ENCODE assay signal across 1 cellular context in the genomic region with DNA sequence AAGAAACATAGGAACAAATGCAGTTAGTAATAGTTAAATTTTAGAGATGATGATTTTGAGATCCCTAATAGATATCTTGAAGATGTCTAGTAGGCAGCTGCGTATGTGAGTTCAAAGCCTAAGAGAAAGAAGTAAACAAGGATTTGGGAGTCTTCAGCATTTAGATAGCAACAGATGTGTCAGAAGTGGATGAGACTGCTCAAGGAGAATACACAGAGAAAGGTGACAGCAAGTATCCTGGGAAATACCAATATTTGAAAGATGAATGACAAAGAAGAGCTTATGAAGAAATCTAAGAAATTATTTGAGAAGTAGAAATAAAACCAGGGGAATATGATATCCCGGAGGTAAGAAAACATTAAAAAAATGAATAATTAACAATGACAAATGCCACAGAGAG.
TF ChIP-seq lines count a peak whose summit lies in the region.

No MANE protein-coding gene starts in this region.

TF ChIP-seq in HCT116, 20 proteins besides CTCF, POLR2A, EP300 and RAD21 (continued from another document):
- TF ChIP-seq FOSL1 (IDR thresholded peaks at IDR 0.05; ENCODE audit: low read depth) (no peak), ZFX (IDR thresholded peaks at IDR 0.05) (no peak), ATF3 (IDR thresholded peaks at IDR 0.05) (no peak), JUND (IDR thresholded peaks at IDR 0.05) (no peak), POLR2AphosphoS5 (IDR thresholded peaks at IDR 0.05; ENCODE audit: low read depth, low read length) (no peak)
- TF ChIP-seq, protein P1, sequence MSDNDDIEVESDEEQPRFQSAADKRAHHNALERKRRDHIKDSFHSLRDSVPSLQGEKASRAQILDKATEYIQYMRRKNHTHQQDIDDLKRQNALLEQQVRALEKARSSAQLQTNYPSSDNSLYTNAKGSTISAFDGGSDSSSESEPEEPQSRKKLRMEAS (IDR thresholded peaks at IDR 0.05) = no peak
- TF ChIP-seq, protein P2, sequence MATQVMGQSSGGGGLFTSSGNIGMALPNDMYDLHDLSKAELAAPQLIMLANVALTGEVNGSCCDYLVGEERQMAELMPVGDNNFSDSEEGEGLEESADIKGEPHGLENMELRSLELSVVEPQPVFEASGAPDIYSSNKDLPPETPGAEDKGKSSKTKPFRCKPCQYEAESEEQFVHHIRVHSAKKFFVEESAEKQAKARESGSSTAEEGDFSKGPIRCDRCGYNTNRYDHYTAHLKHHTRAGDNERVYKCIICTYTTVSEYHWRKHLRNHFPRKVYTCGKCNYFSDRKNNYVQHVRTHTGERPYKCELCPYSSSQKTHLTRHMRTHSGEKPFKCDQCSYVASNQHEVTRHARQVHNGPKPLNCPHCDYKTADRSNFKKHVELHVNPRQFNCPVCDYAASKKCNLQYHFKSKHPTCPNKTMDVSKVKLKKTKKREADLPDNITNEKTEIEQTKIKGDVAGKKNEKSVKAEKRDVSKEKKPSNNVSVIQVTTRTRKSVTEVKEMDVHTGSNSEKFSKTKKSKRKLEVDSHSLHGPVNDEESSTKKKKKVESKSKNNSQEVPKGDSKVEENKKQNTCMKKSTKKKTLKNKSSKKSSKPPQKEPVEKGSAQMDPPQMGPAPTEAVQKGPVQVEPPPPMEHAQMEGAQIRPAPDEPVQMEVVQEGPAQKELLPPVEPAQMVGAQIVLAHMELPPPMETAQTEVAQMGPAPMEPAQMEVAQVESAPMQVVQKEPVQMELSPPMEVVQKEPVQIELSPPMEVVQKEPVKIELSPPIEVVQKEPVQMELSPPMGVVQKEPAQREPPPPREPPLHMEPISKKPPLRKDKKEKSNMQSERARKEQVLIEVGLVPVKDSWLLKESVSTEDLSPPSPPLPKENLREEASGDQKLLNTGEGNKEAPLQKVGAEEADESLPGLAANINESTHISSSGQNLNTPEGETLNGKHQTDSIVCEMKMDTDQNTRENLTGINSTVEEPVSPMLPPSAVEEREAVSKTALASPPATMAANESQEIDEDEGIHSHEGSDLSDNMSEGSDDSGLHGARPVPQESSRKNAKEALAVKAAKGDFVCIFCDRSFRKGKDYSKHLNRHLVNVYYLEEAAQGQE (IDR thresholded peaks at IDR 0.05; ENCODE audit: low read depth) = no peak
